8 cellular contexts compared by ENCODE assay signal in genomic region chr17:43006639-43007551, GRCh38.
DNase-seq lines count a peak whose midpoint lies in the region; FAIRE-seq and TF ChIP-seq lines count a peak whose summit lies in the region.

IFI35 (plus strand) TSS chr17:43006784; CDS start chr17:43006948, 164 bp downstream.

- DNase-seq in EH (ENCODE audit: low read depth) = peak; percentile 89
- DNase-seq in H54 (ENCODE audit: insufficient read length, low spot score) = no peak
- DNase-seq in NCI-H2029 treated with DMSO at 0.1 percent for 48 hours (lab: John Stamatoyannopoulos, UW) = peak; percentile 37
- peak; percentile 62 to 91 for DNase-seq in T47D (ENCODE audit: low read depth in 1 of 2, low spot score in 1 of 2)
- DNase-seq in iPS-NIHi7 (ENCODE audit: extremely low spot score) = peak; percentile 71
- peak; percentile 77 to 79 for DNase-seq in stimulated activated CD4-positive, alpha-beta T cell treated with anti-CD3 and anti-CD28 coated beads, Interleukin-12 subunit alpha, Interleukin-12 subunit beta, amount 100 ng/mL, for 24 hours (ENCODE audit: low read depth in 2 of 2)
- DNase-seq in NCI-H1105 (lab: John Stamatoyannopoulos, UW) = no peak

- peak within 1 kb of the TSS; percentile 89 for H3K4me3 ChIP-seq in WI38 (ENCODE audit: low read depth, low read length)

- TF ChIP-seq CTCF in WI38 (IDR thresholded peaks at IDR 0.05; ENCODE audit: low read depth, low read length) = no peak

- TF ChIP-seq POLR2A in H54 (IDR thresholded peaks at IDR 0.05; ENCODE audit: low read depth, low read length) = peak; percentile 48

- in situ Hi-C loops in T47D (cut with HindIII; ENCODE audit: low pct_unique_long_range_greater_than_20kb, low sequenced_read_pairs) = no loop called here

- FAIRE-seq in H54 (lab: Jason Lieb, UNC) = no peak

Comparison
In these comparisons a context has a peak if more than half of its experiments do, and no peak if none do; other contexts are left out.
1. DNase-seq: peak in EH (single experiment), NCI-H2029 treated with DMSO at 0.1 percent for 48 hours (single experiment), T47D (2 of 2), iPS-NIHi7 (single experiment) and stimulated activated CD4-positive, alpha-beta T cell treated with anti-CD3 and anti-CD28 coated beads, Interleukin-12 subunit alpha, Interleukin-12 subunit beta, amount 100 ng/mL, for 24 hours (2 of 2); none in H54 (single experiment) and NCI-H1105 (single experiment).